Comparison of ENCODE assay signal across 16 cellular contexts in the genomic region with DNA sequence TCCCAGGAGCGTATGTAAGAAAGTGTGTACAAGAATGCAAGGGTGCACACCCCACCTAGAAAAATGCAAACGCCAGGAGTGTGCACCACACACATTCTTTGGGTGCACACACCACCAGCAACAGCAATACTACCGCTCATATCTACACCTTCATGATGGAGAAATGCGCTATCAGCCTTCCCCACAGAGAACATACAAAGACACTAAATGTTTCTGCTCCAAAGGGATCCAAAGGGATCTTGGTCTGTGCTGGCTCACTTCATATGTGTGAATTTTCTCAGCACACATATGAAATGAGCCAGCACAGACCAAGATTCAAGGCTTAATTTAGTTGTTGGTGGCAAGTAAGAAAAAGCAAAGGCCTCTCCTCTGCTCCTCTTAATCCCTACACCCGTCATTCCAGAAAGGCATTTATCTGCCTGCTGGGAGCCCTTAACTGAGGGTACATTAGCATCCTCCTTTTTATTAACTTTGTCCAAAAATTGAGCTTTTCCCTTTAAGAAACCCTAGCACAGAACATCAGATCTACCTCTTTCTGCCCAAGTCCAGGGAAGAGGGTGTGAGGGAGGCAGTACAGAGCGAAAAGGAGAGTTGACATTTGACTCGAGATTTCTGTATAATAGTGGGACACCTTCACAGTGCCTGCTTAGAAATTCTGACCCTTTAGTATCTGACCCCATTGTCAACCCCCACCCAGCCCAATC. TPM values are rescaled to one million over a fixed set of nuclear protein-coding genes. Genes with fewer than 3 reads are reported as not detected.
DNase-seq lines count a peak whose midpoint lies in the region; ATAC-seq and TF ChIP-seq lines count a peak whose summit lies in the region.
"Had no signal": no experiment of that assay in that cellular context is flagged by ENCODE, and none has a peak within 500 bp of the region (broad histone marks: within the 10 kb centered on the region; RNA-seq: fewer than 3 reads in every experiment).

No MANE protein-coding gene starts in this region.

- H3K27me3 ChIP-seq in HCT116 (ENCODE audit: insufficient read depth, low read length): no peaks in the 10 kb centered on the region
- H3K27me3 ChIP-seq in SJCRH30: no peaks in the 10 kb centered on the region
- H3K27me3 ChIP-seq in hepatocyte: no peaks in the 10 kb centered on the region
- peaks cover 29% of the 10 kb centered on the region for H3K27me3 ChIP-seq in suprapubic skin
- H3K27me3 ChIP-seq: MG63 had no signal

- no peak overlapping the region for H3K4me3 Mint-ChIP-seq in activated CD4-positive, alpha-beta T cell treated with anti-CD3 and anti-CD28 coated beads, Interleukin-2, amount 10 ng/mL, durations not matched to agents 7 days and 5 days

- H4K20me1 ChIP-seq in HCT116 (ENCODE audit: insufficient read depth) (peaks cover 15% of the 10 kb centered on the region; the same call in 1 of the 2 replicates), hepatocyte (ENCODE audit: insufficient read depth, poor library complexity, severe bottlenecking) (no peaks in the 10 kb centered on the region)

- H2AFZ ChIP-seq in HCT116 (ENCODE audit: low read depth, low read length, poor library complexity, severe bottlenecking) (no peak overlapping the region), hepatocyte (no peak overlapping the region)

- WGBS in hepatocyte (ENCODE audit: low lambda C conversion rate, missing lambda C conversion rate): 60% methylated on average over 7 of the region's 7 CpGs
- 79% methylated on average over 7 of the region's 7 CpGs for WGBS in suprapubic skin

- peaks cover 81% of the 10 kb centered on the region for H3K27me3 Mint-ChIP-seq in activated CD4-positive, alpha-beta T cell treated with anti-CD3 and anti-CD28 coated beads, Interleukin-2, amount 10 ng/mL, durations not matched to agents 7 days and 5 days

- intact Hi-C loops in HCT116 (cut with micrococcal nuclease): no loop called here

- H3K9me3 Mint-ChIP-seq in activated CD4-positive, alpha-beta T cell treated with anti-CD3 and anti-CD28 coated beads, Interleukin-2, amount 10 ng/mL, durations not matched to agents 7 days and 5 days: no peaks in the 10 kb centered on the region

- no peak for TF ChIP-seq CTCF in HCT116 (IDR thresholded peaks at IDR 0.05 in 2 of 3, conservative IDR thresholded peaks at IDR 0.05 in 1 of 3; ENCODE audit: borderline replicate concordance in 1 of 3, insufficient read depth in 1 of 3, low read depth in 2 of 3, low read length in 2 of 3)
- TF ChIP-seq CTCF in hepatocyte (IDR thresholded peaks at IDR 0.05; ENCODE audit: poor library complexity): no peak
- TF ChIP-seq CTCF in suprapubic skin (IDR thresholded peaks at IDR 0.05): no peak

- H3K4me1 ChIP-seq in HCT116 (ENCODE audit: control insufficient read depth in 1 of 2, insufficient read depth in 2 of 2, low read length in 2 of 2): peaks cover 27 to 30% of the 10 kb centered on the region in 2 experiments; a peak in 3 of 4 replicates
- H3K4me1 ChIP-seq in SJCRH30: peaks cover 29% of the 10 kb centered on the region
- peaks cover 19% of the 10 kb centered on the region for H3K4me1 ChIP-seq in hepatocyte (ENCODE audit: insufficient read depth)
- H3K4me1 ChIP-seq in suprapubic skin: peaks cover 21% of the 10 kb centered on the region

- DNase-seq in HCT116 (ENCODE audit: low read depth, low spot score): no peak
- no peak for DNase-seq in SJCRH30
- DNase-seq in hepatocyte (ENCODE audit: low spot score): no peak
- DNase-seq in T-helper 9 cell: no peak
- DNase-seq in activated CD4-positive, alpha-beta T cell treated with anti-CD3 and anti-CD28 coated beads, Interleukin-2, amount 10 ng/mL, durations not matched to agents 7 days and 5 days: no peak
- DNase-seq in kidney glomerular epithelial cell (lab: John Stamatoyannopoulos, UW): no peak
- DNase-seq in suprapubic skin (ENCODE audit: low spot score in 2 of 2): no peak
- DNase-seq: ACHN, DMS153, GF-D8, MG63, NCI-H1092, NCI-H146, NCI-H2029 treated with DMSO at 0.1 percent for 48 hours, NCI-H2171 had no signal

- H3K79me2 ChIP-seq in HCT116 (ENCODE audit: insufficient read depth, low read length) (peaks cover 42% of the 10 kb centered on the region), hepatocyte (peaks cover 40% of the 10 kb centered on the region)

- CTCF ChIA-PET in HCT116 (lab: Charles Lee): no interaction called here
- CTCF ChIA-PET in activated CD4-positive, alpha-beta T cell treated with anti-CD3 and anti-CD28 coated beads, Interleukin-2, amount 10 ng/mL, durations not matched to agents 7 days and 5 days (lab: Charles Lee): interaction anchor here (1.0 kb wide), 1 partner anchor 9 kb away, joined by 3 read pairs; no protein-coding TSS in a partner anchor

- peak; percentile 29 for ATAC-seq in HCT116
- ATAC-seq: GM12878 had no signal

- no peaks in the 10 kb centered on the region for H3K9me2 ChIP-seq in HCT116 (ENCODE audit: insufficient read depth)
- H3K9me2 ChIP-seq in hepatocyte (replicated peaks; ENCODE audit: insufficient read depth): no peaks in the 10 kb centered on the region

- TF ChIP-seq POLR2A in HCT116 (IDR thresholded peaks at IDR 0.05; ENCODE audit: borderline replicate concordance, extremely low read depth, insufficient read depth, insufficient read length) (peak; percentile 33), suprapubic skin (IDR thresholded peaks at IDR 0.05) (no peak)

- H3K36me3 Mint-ChIP-seq in activated CD4-positive, alpha-beta T cell treated with anti-CD3 and anti-CD28 coated beads, Interleukin-2, amount 10 ng/mL, durations not matched to agents 7 days and 5 days (ENCODE audit: low read depth): no peaks in the 10 kb centered on the region

- POLR2A ChIA-PET in HCT116 (lab: Charles Lee): no interaction called here
- POLR2A ChIA-PET in activated CD4-positive, alpha-beta T cell treated with anti-CD3 and anti-CD28 coated beads, Interleukin-2, amount 10 ng/mL, durations not matched to agents 7 days and 5 days (lab: Charles Lee): no interaction called here

- H3K4me3 ChIP-seq in HCT116 (replicated peaks in 1 of 2; ENCODE audit: low read depth in 1 of 2, low read length in 2 of 2) (no peak overlapping the region), SJCRH30 (peak overlapping the region; percentile 6), hepatocyte (no peak overlapping the region), suprapubic skin (no peak overlapping the region)
- H3K4me3 ChIP-seq: GM12878, MG63 had no signal

- no TSS peak for BruUV-seq in HCT116 (replicated peaks; lab: Mats Ljungman, UMichigan)

- H3K27ac Mint-ChIP-seq in activated CD4-positive, alpha-beta T cell treated with anti-CD3 and anti-CD28 coated beads, Interleukin-2, amount 10 ng/mL, durations not matched to agents 7 days and 5 days: no peak overlapping the region

- TF ChIP-seq EP300 in suprapubic skin (IDR thresholded peaks at IDR 0.05): no peak

- H3K36me3 ChIP-seq in HCT116 (ENCODE audit: control insufficient read depth in 1 of 2, insufficient read depth in 2 of 2, low read length in 2 of 2) (peaks cover 32 to 40% of the 10 kb centered on the region in 2 experiments), SJCRH30 (peaks cover 30% of the 10 kb centered on the region), hepatocyte (replicated peaks; ENCODE audit: insufficient read depth, low read depth) (no peaks in the 10 kb centered on the region), suprapubic skin (peaks cover 10% of the 10 kb centered on the region)
- H3K36me3 ChIP-seq: MG63 had no signal

- TF ChIP-seq RAD21 in HCT116 (IDR thresholded peaks at IDR 0.05; ENCODE audit: low read depth): no peak

- no peaks in the 10 kb centered on the region for H3K9me3 ChIP-seq in HCT116 (ENCODE audit: control insufficient read depth in 1 of 2, insufficient read depth in 1 of 2, low read depth in 1 of 2, low read length in 2 of 2)
- H3K9me3 ChIP-seq in SJCRH30 (replicated peaks): no peaks in the 10 kb centered on the region
- H3K9me3 ChIP-seq in hepatocyte (ENCODE audit: low read depth): no peaks in the 10 kb centered on the region
- no peaks in the 10 kb centered on the region for H3K9me3 ChIP-seq in suprapubic skin
- H3K9me3 ChIP-seq: MG63 had no signal

- RAD21 ChIA-PET in HCT116 (lab: Charles Lee; ENCODE audit: low non-redundant PET in 1 of 2, low total read pairs in 2 of 2, uncharacterized antibody in 2 of 2, unreplicated experiment in 2 of 2): no interaction called here

- no peak overlapping the region for H3K9ac ChIP-seq in HCT116 (ENCODE audit: low read length)

- H3K4me2 ChIP-seq in HCT116 (ENCODE audit: low read length) (no peak overlapping the region), hepatocyte (peak overlapping the region; percentile 87)

- H3K27ac ChIP-seq in HCT116 (ENCODE audit: low read depth, low read length): peak overlapping the region; percentile 98; the same call in 1 of the 2 replicates
- peak overlapping the region; percentile 85 for H3K27ac ChIP-seq in SJCRH30
- peak overlapping the region; percentile 22 for H3K27ac ChIP-seq in hepatocyte
- no peak overlapping the region for H3K27ac ChIP-seq in suprapubic skin

- H3K4me1 Mint-ChIP-seq in activated CD4-positive, alpha-beta T cell treated with anti-CD3 and anti-CD28 coated beads, Interleukin-2, amount 10 ng/mL, durations not matched to agents 7 days and 5 days: peaks cover 4% of the 10 kb centered on the region

TF ChIP-seq in HCT116, 20 proteins besides CTCF, POLR2A, EP300 and RAD21 (continues in another document):
- TF ChIP-seq FOSL1 (IDR thresholded peaks at IDR 0.05; ENCODE audit: low read depth): no peak
- no peak for TF ChIP-seq CEBPB (IDR thresholded peaks at IDR 0.05; ENCODE audit: low read depth)
- no peak for TF ChIP-seq ZNF274 (IDR thresholded peaks at IDR 0.05; ENCODE audit: low read depth, low read length)
- no peak for TF ChIP-seq TCF7L2 (IDR thresholded peaks at IDR 0.05; ENCODE audit: borderline replicate concordance, extremely low read depth, insufficient read depth, insufficient read length)

RNA-seq across cellular contexts. Expression of gene BMP4, which starts 8.3 kb away (rescaled TPM):
- total RNA-seq in HCT116 (2021; ENCODE audit: unreplicated experiment) (145 TPM), hepatocyte (54.0 and 56.0 TPM in 2 replicates), suprapubic skin (10 to 100 TPM in 3 of 4 donors, 1 to 10 TPM in 1; 9.9 to 23.7 (median 15.4) TPM)
- polyA plus RNA-seq in HCT116 (2012): 45.0 and 47.6 TPM in 2 replicates
- total RNA-seq in SJCRH30 (2014; rRNA removed; shearing (Covaris generic)): 42.5 and 42.9 TPM in 2 replicates
- 41.2 and 50.6 TPM in 2 replicates for polyA plus RNA-seq in hepatocyte
- under 1 TPM; 0.60 to 0.64 TPM for total RNA-seq in activated CD4-positive, alpha-beta T cell treated with anti-CD3 and anti-CD28 coated beads, Interleukin-2, amount 10 ng/mL, durations not matched to agents 7 days and 5 days

Comparison
In these comparisons a context has a peak if more than half of its experiments do, and no peak if none do; other contexts are left out.
1. RNA of gene BMP4, which starts 8.3 kb away (total RNA-seq): 145 TPM in HCT116 (single experiment), 54.0 to 56.0 TPM in hepatocyte, 42.5 to 42.9 TPM in SJCRH30 and 9.9 to 23.7 TPM in suprapubic skin; 0.60 to 0.64 TPM in activated CD4-positive, alpha-beta T cell treated with anti-CD3 and anti-CD28 coated beads, Interleukin-2, amount 10 ng/mL, durations not matched to agents 7 days and 5 days; every median in the first group is over 4 times any median in the second.